In genomic region chr9:83677596-83677995, GRCh38 we compare ENCODE assay signal across 26 cellular contexts.
"Had no signal": no experiment of that assay in that cellular context is flagged by ENCODE, and none has a peak within 500 bp of the region (broad histone marks: within the 10 kb centered on the region; RNA-seq: fewer than 3 reads in every experiment).

No MANE protein-coding gene starts in this region.

- H3K9me3 Mint-ChIP-seq: naive thymus-derived CD4-positive, alpha-beta T cell; natural killer cell; nephron; neural progenitor cell; stimulated activated effector memory CD8-positive, alpha-beta T cell treated with anti-CD3 and anti-CD28 coated beads, Interleukin-12 subunit alpha, Interleukin-12 subunit beta, amount 100 ng/mL, for 72 hours; stimulated activated naive B cell treated with anti-CD40 and anti-IgM and Interleukin-4, amounts not matched to agents 10 μg/mL and 1 μg/mL and 100 μg/mL, for 72 hours; stimulated activated naive CD8-positive, alpha-beta T cell treated with anti-CD3 and anti-CD28 coated beads, Interleukin-15, Interleukin-2, amounts not matched to agents 100 ng/mL and 50 ng/mL, for 24 hours had no signal

- H3K9ac ChIP-seq: neural progenitor cell had no signal

- H3K4me3 Mint-ChIP-seq: naive thymus-derived CD4-positive, alpha-beta T cell; natural killer cell; nephron; neural progenitor cell; stimulated activated effector memory CD8-positive, alpha-beta T cell treated with anti-CD3 and anti-CD28 coated beads, Interleukin-12 subunit alpha, Interleukin-12 subunit beta, amount 100 ng/mL, for 72 hours; stimulated activated naive B cell treated with anti-CD40 and anti-IgM and Interleukin-4, amounts not matched to agents 10 μg/mL and 1 μg/mL and 100 μg/mL, for 72 hours; stimulated activated naive CD8-positive, alpha-beta T cell treated with anti-CD3 and anti-CD28 coated beads, Interleukin-15, Interleukin-2, amounts not matched to agents 100 ng/mL and 50 ng/mL, for 24 hours had no signal

- H3K36me3 ChIP-seq: uterus had no signal

- ATAC-seq: naive thymus-derived CD4-positive, alpha-beta T cell; natural killer cell; pancreas; right cardiac atrium; right lobe of liver; stimulated activated effector memory CD8-positive, alpha-beta T cell treated with anti-CD3 and anti-CD28 coated beads, Interleukin-12 subunit alpha, Interleukin-12 subunit beta, amount 100 ng/mL, for 72 hours; stimulated activated naive B cell treated with anti-CD40 and anti-IgM and Interleukin-4, amounts not matched to agents 10 μg/mL and 1 μg/mL and 100 μg/mL, for 72 hours; upper lobe of right lung had no signal

- H3K4me1 Mint-ChIP-seq: nephron, neural progenitor cell had no signal

- H3K4me3 ChIP-seq: neural progenitor cell, pancreas, psoas muscle, right lobe of liver, sigmoid colon, stomach, thoracic aorta, thyroid gland, tibial nerve, upper lobe of right lung, uterus had no signal

- DNase-seq: naive thymus-derived CD4-positive, alpha-beta T cell; natural killer cell; pancreas; psoas muscle; right cardiac atrium; right lobe of liver; sigmoid colon; small intestine; stimulated activated CD4-positive, alpha-beta T cell treated with anti-CD3 and anti-CD28 coated beads, Interleukin-15, amount 100 ng/mL, for 24 hours; stimulated activated CD4-positive, alpha-beta T cell treated with anti-CD3 and anti-CD28 coated beads, Interleukin-2, amount 100 ng/mL, for 24 hours; stimulated activated CD4-positive, alpha-beta T cell treated with anti-CD3 and anti-CD28 coated beads, Interleukin-2, amount 100 ng/mL, for 48 hours; stimulated activated CD4-positive, alpha-beta T cell treated with anti-CD3 and anti-CD28 coated beads, Interleukin-4, amount 100 ng/mL, for 24 hours; stimulated activated naive B cell treated with anti-CD40 and anti-IgM and Interleukin-4, amounts not matched to agents 10 μg/mL and 1 μg/mL and 100 μg/mL, for 72 hours; stimulated activated naive CD4-positive, alpha-beta T cell treated with Interleukin-2 at 50 U/mL for 16 hours; stomach; thyroid gland; trophoblast cell; upper lobe of right lung; uterus had no signal

- H3K27ac ChIP-seq: neural progenitor cell, pancreas, psoas muscle, right lobe of liver, sigmoid colon, stomach, thoracic aorta, thyroid gland, tibial nerve, upper lobe of right lung, uterus had no signal

- H3K9me3 ChIP-seq: pancreas, psoas muscle, right lobe of liver, sigmoid colon, stomach, thoracic aorta, thyroid gland, tibial nerve, upper lobe of right lung, uterus had no signal

- H3K27ac Mint-ChIP-seq: natural killer cell; nephron; neural progenitor cell; progenitor cell of endocrine pancreas; stimulated activated naive B cell treated with anti-CD40 and anti-IgM and Interleukin-4, amounts not matched to agents 10 μg/mL and 1 μg/mL and 100 μg/mL, for 72 hours had no signal

- H3K27me3 Mint-ChIP-seq: naive thymus-derived CD4-positive, alpha-beta T cell; progenitor cell of endocrine pancreas; stimulated activated naive B cell treated with anti-CD40 and anti-IgM and Interleukin-4, amounts not matched to agents 10 μg/mL and 1 μg/mL and 100 μg/mL, for 72 hours; stimulated activated naive CD8-positive, alpha-beta T cell treated with anti-CD3 and anti-CD28 coated beads, Interleukin-15, Interleukin-2, amounts not matched to agents 100 ng/mL and 50 ng/mL, for 24 hours had no signal

- H3K4me1 ChIP-seq: neural progenitor cell, pancreas, psoas muscle, right lobe of liver, thyroid gland, tibial nerve, upper lobe of right lung, uterus had no signal

- FAIRE-seq: pancreas, small intestine had no signal
